In genomic region chr14:73888460-73888725, GRCh38 we compare ENCODE assay signal across 10 cellular contexts. TPM values are rescaled to one million over a fixed set of nuclear protein-coding genes. Genes with fewer than 3 reads are reported as not detected.
A peak's percentile ranks its signal among the peaks of the same experiment; 100 is the strongest.
DNase-seq lines count a peak whose midpoint lies in the region; ATAC-seq and TF ChIP-seq lines count a peak whose summit lies in the region.
"Had no signal": no experiment of that assay in that cellular context is flagged by ENCODE, and none has a peak within 500 bp of the region (broad histone marks: within the 10 kb centered on the region; RNA-seq: fewer than 3 reads in every experiment).

No MANE protein-coding gene starts in this region.

- peak overlapping the region; percentile 86 for H3K4me3 ChIP-seq in AG10803 (ENCODE audit: low read length)
- peak overlapping the region; percentile 73 for H3K4me3 ChIP-seq in lower lobe of right lung
- peak overlapping the region in 1 of 4 donors; percentile 93 for H3K4me3 ChIP-seq in adrenal gland

- no peak overlapping the region for H2BK120ac ChIP-seq in H9 (ENCODE audit: low read depth, low read length, poor library complexity, severe bottlenecking)

- no peak overlapping the region for H2AK5ac ChIP-seq in H9 (ENCODE audit: insufficient read length, low read length)

- H3K9me3 Mint-ChIP-seq in H9 = no peaks in the 10 kb centered on the region
- no peaks in the 10 kb centered on the region for H3K9me3 Mint-ChIP-seq in activated naive CD8-positive, alpha-beta T cell (ENCODE audit: low read depth)

- no peak overlapping the region for H2BK20ac ChIP-seq in H9 (ENCODE audit: low read depth, low read length, poor library complexity, severe bottlenecking)

- TF ChIP-seq CTCF in AG10803 (conservative IDR thresholded peaks at IDR 0.05; ENCODE audit: low read length) (no peak), H9 (conservative IDR thresholded peaks at IDR 0.05) (no peak), lower lobe of right lung (IDR thresholded peaks at IDR 0.05) (no peak), adrenal gland (IDR thresholded peaks at IDR 0.05) (no peak)

- H3K9me3 ChIP-seq in H9 (ENCODE audit: control insufficient read depth, low read depth, low read length) (no peaks in the 10 kb centered on the region), lower lobe of right lung (no peaks in the 10 kb centered on the region), adrenal gland (replicated peaks in 1 of 3) (no peaks in the 10 kb centered on the region)

- H3K23ac ChIP-seq in H9 (ENCODE audit: insufficient read length, low read depth, low read length) = no peak overlapping the region

- H3K27ac ChIP-seq in H9 (ENCODE audit: insufficient read length, low read depth, low read length) (no peak overlapping the region), lower lobe of right lung (no peak overlapping the region), caudate nucleus (ENCODE audit: low read depth, low read length) (no peak overlapping the region), adrenal gland (peak overlapping the region in 2 of 5 donors; percentile 87 to 95)

- no peaks in the 10 kb centered on the region for H4K20me1 ChIP-seq in H9 (ENCODE audit: control insufficient read depth, insufficient read depth, insufficient read length)

- peaks cover 19 to 21% of the 10 kb centered on the region in 2 experiments for H3K4me1 Mint-ChIP-seq in H9
- H3K4me1 Mint-ChIP-seq in activated naive CD8-positive, alpha-beta T cell (ENCODE audit: low read depth) = peaks cover 49% of the 10 kb centered on the region

- H4K8ac ChIP-seq in H9 (replicated peaks; ENCODE audit: insufficient read length, low read depth, low read length) = no peak overlapping the region

- H3K14ac ChIP-seq in H9 (ENCODE audit: insufficient read depth, low read length) = no peak overlapping the region

- no peaks in the 10 kb centered on the region for H3K27me3 Mint-ChIP-seq in H9 (ENCODE audit: low read depth)
- H3K27me3 Mint-ChIP-seq in activated naive CD8-positive, alpha-beta T cell = no peaks in the 10 kb centered on the region

- TF ChIP-seq POLR2A in adrenal gland (IDR thresholded peaks at IDR 0.05) = no peak

- no peak overlapping the region for H2BK5ac ChIP-seq in H9 (ENCODE audit: insufficient read length, low read length)

- peaks cover 10% of the 10 kb centered on the region; the same call in 1 of the 2 replicates for H3K79me2 ChIP-seq in H9 (ENCODE audit: insufficient read depth, low read length)

- DNase-seq in AG10803 (ENCODE audit: low read depth) (peak; percentile 49), H9 (no peak), lower lobe of right lung (no peak), NCI-H2196 (lab: John Stamatoyannopoulos, UW; ENCODE audit: unreplicated experiment) (no peak), caudate nucleus (lab: John Stamatoyannopoulos, UW) (no peak), adrenal gland (no peak)
- DNase-seq: head of caudate nucleus, NCI-H1694 treated with DMSO at 0.1 percent for 48 hours had no signal

- peaks cover 18% of the 10 kb centered on the region for H3K36me3 ChIP-seq in lower lobe of right lung
- peaks cover 0 to 5% of the 10 kb centered on the region in 2 donors for H3K36me3 ChIP-seq in adrenal gland (replicated peaks in 1 of 2)

- H3K23me2 ChIP-seq in H9 (ENCODE audit: insufficient read length, low read depth, low read length, poor library complexity, severe bottlenecking) = peaks cover 13% of the 10 kb centered on the region

- ATAC-seq in lower lobe of right lung (no peak), HG02884 (IDR thresholded peaks at IDR 0.05; ENCODE audit: unreplicated experiment) (no peak)

- WGBS in H9 (ENCODE audit: extremely low coverage, insufficient read length, low lambda C conversion rate) = no CpG with 5 or more reads among the region's 3 CpGs
- 29 to 50% (median 42%) methylated on average over 3 of the region's 3 CpGs for WGBS in adrenal gland, 4 donors

- H3K4me2 ChIP-seq in H9 (ENCODE audit: insufficient read depth, insufficient read length, low read length) = peak overlapping the region; percentile 91

- H3T11ph ChIP-seq in H9 (ENCODE audit: low read length) = no peak overlapping the region

- intact Hi-C loops in lower lobe of right lung (cut with DNase I) = no loop called here
- intact Hi-C loops in adrenal gland (cut with DNase I) = no loop called here

- H3K4me3 Mint-ChIP-seq in H9 = 0 out of 5 replicates have a peak overlapping the region, but pooled peaks of 1 of the 2 experiments have one; percentile 86
- H3K4me3 Mint-ChIP-seq in activated naive CD8-positive, alpha-beta T cell = peak overlapping the region; percentile 98

- H3K56ac ChIP-seq in H9 (ENCODE audit: insufficient read length, low read depth, low read length) = no peak overlapping the region

- no peak overlapping the region for H4K91ac ChIP-seq in H9 (ENCODE audit: insufficient read length, low read depth, low read length)

- H2AFZ ChIP-seq in H9 (ENCODE audit: low read length) = no peak overlapping the region

- H4K5ac ChIP-seq in H9 (ENCODE audit: insufficient read length, low read depth, low read length) = no peak overlapping the region

- H3K9ac ChIP-seq in H9 (ENCODE audit: extremely low read depth, insufficient read length, low read length) = no peak overlapping the region

- no peaks in the 10 kb centered on the region for H3K4me1 ChIP-seq in H9 (ENCODE audit: insufficient read depth, low read length)
- peaks cover 36% of the 10 kb centered on the region for H3K4me1 ChIP-seq in lower lobe of right lung
- peaks cover 18 to 43% of the 10 kb centered on the region in 2 donors for H3K4me1 ChIP-seq in adrenal gland (replicated peaks in 1 of 2)

- peaks cover 0 to 9% (median 6%) of the 10 kb centered on the region in 3 experiments; a peak in 4 of 7 replicates for H3K36me3 Mint-ChIP-seq in H9 (ENCODE audit: insufficient read depth in 1 of 3, low read depth in 3 of 3)
- H3K36me3 Mint-ChIP-seq in activated naive CD8-positive, alpha-beta T cell = peaks cover 2% of the 10 kb centered on the region

- no peak overlapping the region for H3K4ac ChIP-seq in H9 (ENCODE audit: low read depth, low read length)

- H3K27me3 ChIP-seq in H9 (ENCODE audit: insufficient read depth, low read length) = no peaks in the 10 kb centered on the region
- no peaks in the 10 kb centered on the region for H3K27me3 ChIP-seq in lower lobe of right lung (ENCODE audit: low read depth)
- H3K27me3 ChIP-seq in adrenal gland = no peaks in the 10 kb centered on the region

- no peak overlapping the region for H3K18ac ChIP-seq in H9 (ENCODE audit: insufficient read length, low read depth, low read length)

- no peak overlapping the region for H2BK15ac ChIP-seq in H9 (ENCODE audit: low read depth, low read length)

- H3K27ac Mint-ChIP-seq in H9 = no peak overlapping the region
- H3K27ac Mint-ChIP-seq in activated naive CD8-positive, alpha-beta T cell = peak overlapping the region; percentile 85

- H3K79me1 ChIP-seq in H9 (ENCODE audit: insufficient read depth, low read depth, low read length, poor library complexity, severe bottlenecking) = peaks cover 6% of the 10 kb centered on the region

- H2BK12ac ChIP-seq in H9 (ENCODE audit: insufficient read length, low read depth, low read length) = no peak overlapping the region

RNA-seq across cellular contexts. Expression of gene ZNF410, which starts 1.7 kb away (rescaled TPM):
- total RNA-seq in H9 (2021) (24.5 and 28.1 TPM in 2 replicates), lower lobe of right lung (41.5 TPM), adrenal gland (10 to 100 TPM; 30.6 to 69.1 (median 56.8) TPM)
- polyA plus RNA-seq in adrenal gland = 10 to 100 TPM; 49.8 to 57.8 (median 52.0) TPM

RNA-seq across cellular contexts. Expression of gene PTGR2, which starts 36.8 kb away (rescaled TPM):
- total RNA-seq in H9 (2021) = 5.5 and 6.7 TPM in 2 replicates
- 10.8 TPM for total RNA-seq in lower lobe of right lung
- total RNA-seq in adrenal gland = 10 to 100 TPM; 10.2 to 43.7 (median 19.9) TPM
- polyA plus RNA-seq in adrenal gland = 10 to 100 TPM in 2 of 3 donors, 1 to 10 TPM in 1; 8.8 to 32.5 (median 11.2) TPM
